1 cellular context compared by ENCODE assay signal in the genomic region with DNA sequence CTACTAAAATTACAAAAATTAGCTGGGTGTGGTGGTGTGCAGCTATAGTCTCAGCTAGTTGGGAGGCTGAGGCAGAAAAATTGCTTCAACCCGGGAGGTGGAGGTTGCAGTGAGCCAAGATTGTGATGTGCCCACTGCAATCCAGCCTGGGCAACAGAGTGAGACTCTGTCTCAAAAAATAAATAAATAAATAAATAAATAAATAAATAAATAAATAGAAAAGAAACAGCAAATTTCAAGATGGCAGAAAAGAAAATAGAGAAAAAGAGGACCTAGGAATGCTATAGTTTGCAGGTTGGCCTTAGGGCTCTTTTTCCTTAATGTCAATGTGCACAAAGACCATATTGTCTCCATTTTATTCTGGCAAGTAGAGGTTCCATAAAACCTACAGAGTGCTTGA.
TF ChIP-seq lines count a peak whose summit lies in the region.

No MANE protein-coding gene starts in this region.

TF ChIP-seq in HEK293, 187 proteins besides CTCF, POLR2A, EP300 and RAD21 (continued from another document and continues in another):
- TF ChIP-seq, protein P1, sequence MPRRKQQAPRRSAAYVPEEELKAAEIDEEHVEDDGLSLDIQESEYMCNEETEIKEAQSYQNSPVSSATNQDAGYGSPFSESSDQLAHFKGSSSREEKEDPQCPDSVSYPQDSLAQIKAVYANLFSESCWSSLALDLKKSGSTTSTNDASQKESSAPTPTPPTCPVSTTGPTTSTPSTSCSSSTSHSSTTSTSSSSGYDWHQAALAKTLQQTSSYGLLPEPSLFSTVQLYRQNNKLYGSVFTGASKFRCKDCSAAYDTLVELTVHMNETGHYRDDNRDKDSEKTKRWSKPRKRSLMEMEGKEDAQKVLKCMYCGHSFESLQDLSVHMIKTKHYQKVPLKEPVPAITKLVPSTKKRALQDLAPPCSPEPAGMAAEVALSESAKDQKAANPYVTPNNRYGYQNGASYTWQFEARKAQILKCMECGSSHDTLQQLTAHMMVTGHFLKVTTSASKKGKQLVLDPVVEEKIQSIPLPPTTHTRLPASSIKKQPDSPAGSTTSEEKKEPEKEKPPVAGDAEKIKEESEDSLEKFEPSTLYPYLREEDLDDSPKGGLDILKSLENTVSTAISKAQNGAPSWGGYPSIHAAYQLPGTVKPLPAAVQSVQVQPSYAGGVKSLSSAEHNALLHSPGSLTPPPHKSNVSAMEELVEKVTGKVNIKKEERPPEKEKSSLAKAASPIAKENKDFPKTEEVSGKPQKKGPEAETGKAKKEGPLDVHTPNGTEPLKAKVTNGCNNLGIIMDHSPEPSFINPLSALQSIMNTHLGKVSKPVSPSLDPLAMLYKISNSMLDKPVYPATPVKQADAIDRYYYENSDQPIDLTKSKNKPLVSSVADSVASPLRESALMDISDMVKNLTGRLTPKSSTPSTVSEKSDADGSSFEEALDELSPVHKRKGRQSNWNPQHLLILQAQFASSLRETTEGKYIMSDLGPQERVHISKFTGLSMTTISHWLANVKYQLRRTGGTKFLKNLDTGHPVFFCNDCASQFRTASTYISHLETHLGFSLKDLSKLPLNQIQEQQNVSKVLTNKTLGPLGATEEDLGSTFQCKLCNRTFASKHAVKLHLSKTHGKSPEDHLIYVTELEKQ (tag by site-specific recombination; IDR thresholded peaks at IDR 0.05; ENCODE audit: borderline replicate concordance) = no peak
- TF ChIP-seq, protein P2, sequence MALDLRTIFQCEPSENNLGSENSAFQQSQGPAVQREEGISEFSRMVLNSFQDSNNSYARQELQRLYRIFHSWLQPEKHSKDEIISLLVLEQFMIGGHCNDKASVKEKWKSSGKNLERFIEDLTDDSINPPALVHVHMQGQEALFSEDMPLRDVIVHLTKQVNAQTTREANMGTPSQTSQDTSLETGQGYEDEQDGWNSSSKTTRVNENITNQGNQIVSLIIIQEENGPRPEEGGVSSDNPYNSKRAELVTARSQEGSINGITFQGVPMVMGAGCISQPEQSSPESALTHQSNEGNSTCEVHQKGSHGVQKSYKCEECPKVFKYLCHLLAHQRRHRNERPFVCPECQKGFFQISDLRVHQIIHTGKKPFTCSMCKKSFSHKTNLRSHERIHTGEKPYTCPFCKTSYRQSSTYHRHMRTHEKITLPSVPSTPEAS (tag by site-specific recombination; IDR thresholded peaks at IDR 0.05) = no peak
- TF ChIP-seq ZNF202 (tag by site-specific recombination; IDR thresholded peaks at IDR 0.05; ENCODE audit: borderline replicate concordance) (0 out of 2 replicates have a peak, but pooled peaks have one; percentile 17), ZEB2 (tag by site-specific recombination; IDR thresholded peaks at IDR 0.05) (no peak), KLF7 (tag by site-specific recombination; IDR thresholded peaks at IDR 0.05; ENCODE audit: borderline replicate concordance) (no peak), ZNF48 (tag by site-specific recombination; IDR thresholded peaks at IDR 0.05) (no peak), GLIS2 (tag by site-specific recombination; IDR thresholded peaks at IDR 0.05) (no peak), HOXC10 (CRISPR knock-in tag; IDR thresholded peaks at IDR 0.05) (no peak), ZNF433 (tag by site-specific recombination; IDR thresholded peaks at IDR 0.05; ENCODE audit: low read depth) (0 out of 2 replicates have a peak, but pooled peaks have one; percentile 13), ZNF426 (tag by site-specific recombination; IDR thresholded peaks at IDR 0.05) (peak; percentile 67), ZNF704 (tag by site-specific recombination; IDR thresholded peaks at IDR 0.05) (no peak), ZNF600 (tag by site-specific recombination; IDR thresholded peaks at IDR 0.05) (no peak), BCL11B (tag by site-specific recombination; IDR thresholded peaks at IDR 0.05; ENCODE audit: low read depth) (no peak), ZSCAN30 (tag by site-specific recombination; IDR thresholded peaks at IDR 0.05) (no peak), KLF1 (tag by site-specific recombination; IDR thresholded peaks at IDR 0.05) (no peak), OVOL3 (tag by site-specific recombination; IDR thresholded peaks at IDR 0.05) (no peak), TCF7L2 (IDR thresholded peaks at IDR 0.05; ENCODE audit: borderline replicate concordance, low read depth, low read length) (no peak), ZNF555 (tag by site-specific recombination; conservative IDR thresholded peaks at IDR 0.05) (peak; percentile 58), ZNF311 (tag by site-specific recombination; IDR thresholded peaks at IDR 0.05; ENCODE audit: borderline replicate concordance) (no peak), REPIN1 (tag by site-specific recombination; IDR thresholded peaks at IDR 0.05; ENCODE audit: low read depth) (no peak), ZNF747 (tag by site-specific recombination; IDR thresholded peaks at IDR 0.05) (no peak), ZNF133 (tag by site-specific recombination; IDR thresholded peaks at IDR 0.05) (no peak), PRDM2 (tag by site-specific recombination; IDR thresholded peaks at IDR 0.05; ENCODE audit: borderline replicate concordance) (no peak), SETDB1 (IDR thresholded peaks at IDR 0.05; ENCODE audit: insufficient read length, low read length) (no peak), ZNF501 (tag by site-specific recombination; IDR thresholded peaks at IDR 0.05) (no peak), ZNF513 (tag by site-specific recombination; IDR thresholded peaks at IDR 0.05) (no peak), AEBP2 (tag by site-specific recombination; IDR thresholded peaks at IDR 0.05; ENCODE audit: borderline replicate concordance) (no peak), ELK4 (IDR thresholded peaks at IDR 0.05; ENCODE audit: borderline replicate concordance, low read depth, low read length) (no peak), ZNF24 (tag by site-specific recombination; IDR thresholded peaks at IDR 0.05) (no peak)
- TF ChIP-seq, protein P3, sequence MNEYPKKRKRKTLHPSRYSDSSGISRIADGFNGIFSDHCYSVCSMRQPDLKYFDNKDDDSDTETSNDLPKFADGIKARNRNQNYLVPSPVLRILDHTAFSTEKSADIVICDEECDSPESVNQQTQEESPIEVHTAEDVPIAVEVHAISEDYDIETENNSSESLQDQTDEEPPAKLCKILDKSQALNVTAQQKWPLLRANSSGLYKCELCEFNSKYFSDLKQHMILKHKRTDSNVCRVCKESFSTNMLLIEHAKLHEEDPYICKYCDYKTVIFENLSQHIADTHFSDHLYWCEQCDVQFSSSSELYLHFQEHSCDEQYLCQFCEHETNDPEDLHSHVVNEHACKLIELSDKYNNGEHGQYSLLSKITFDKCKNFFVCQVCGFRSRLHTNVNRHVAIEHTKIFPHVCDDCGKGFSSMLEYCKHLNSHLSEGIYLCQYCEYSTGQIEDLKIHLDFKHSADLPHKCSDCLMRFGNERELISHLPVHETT (tag by site-specific recombination; IDR thresholded peaks at IDR 0.05) = no peak
- TF ChIP-seq, protein P4, sequence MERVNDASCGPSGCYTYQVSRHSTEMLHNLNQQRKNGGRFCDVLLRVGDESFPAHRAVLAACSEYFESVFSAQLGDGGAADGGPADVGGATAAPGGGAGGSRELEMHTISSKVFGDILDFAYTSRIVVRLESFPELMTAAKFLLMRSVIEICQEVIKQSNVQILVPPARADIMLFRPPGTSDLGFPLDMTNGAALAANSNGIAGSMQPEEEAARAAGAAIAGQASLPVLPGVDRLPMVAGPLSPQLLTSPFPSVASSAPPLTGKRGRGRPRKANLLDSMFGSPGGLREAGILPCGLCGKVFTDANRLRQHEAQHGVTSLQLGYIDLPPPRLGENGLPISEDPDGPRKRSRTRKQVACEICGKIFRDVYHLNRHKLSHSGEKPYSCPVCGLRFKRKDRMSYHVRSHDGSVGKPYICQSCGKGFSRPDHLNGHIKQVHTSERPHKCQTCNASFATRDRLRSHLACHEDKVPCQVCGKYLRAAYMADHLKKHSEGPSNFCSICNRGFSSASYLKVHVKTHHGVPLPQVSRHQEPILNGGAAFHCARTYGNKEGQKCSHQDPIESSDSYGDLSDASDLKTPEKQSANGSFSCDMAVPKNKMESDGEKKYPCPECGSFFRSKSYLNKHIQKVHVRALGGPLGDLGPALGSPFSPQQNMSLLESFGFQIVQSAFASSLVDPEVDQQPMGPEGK (tag by site-specific recombination; IDR thresholded peaks at IDR 0.05) = no peak
- TF ChIP-seq, protein P5, sequence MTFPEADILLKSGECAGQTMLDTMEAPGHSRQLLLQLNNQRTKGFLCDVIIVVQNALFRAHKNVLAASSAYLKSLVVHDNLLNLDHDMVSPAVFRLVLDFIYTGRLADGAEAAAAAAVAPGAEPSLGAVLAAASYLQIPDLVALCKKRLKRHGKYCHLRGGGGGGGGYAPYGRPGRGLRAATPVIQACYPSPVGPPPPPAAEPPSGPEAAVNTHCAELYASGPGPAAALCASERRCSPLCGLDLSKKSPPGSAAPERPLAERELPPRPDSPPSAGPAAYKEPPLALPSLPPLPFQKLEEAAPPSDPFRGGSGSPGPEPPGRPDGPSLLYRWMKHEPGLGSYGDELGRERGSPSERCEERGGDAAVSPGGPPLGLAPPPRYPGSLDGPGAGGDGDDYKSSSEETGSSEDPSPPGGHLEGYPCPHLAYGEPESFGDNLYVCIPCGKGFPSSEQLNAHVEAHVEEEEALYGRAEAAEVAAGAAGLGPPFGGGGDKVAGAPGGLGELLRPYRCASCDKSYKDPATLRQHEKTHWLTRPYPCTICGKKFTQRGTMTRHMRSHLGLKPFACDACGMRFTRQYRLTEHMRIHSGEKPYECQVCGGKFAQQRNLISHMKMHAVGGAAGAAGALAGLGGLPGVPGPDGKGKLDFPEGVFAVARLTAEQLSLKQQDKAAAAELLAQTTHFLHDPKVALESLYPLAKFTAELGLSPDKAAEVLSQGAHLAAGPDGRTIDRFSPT (tag by site-specific recombination; IDR thresholded peaks at IDR 0.05) = no peak
